In the genomic region with DNA sequence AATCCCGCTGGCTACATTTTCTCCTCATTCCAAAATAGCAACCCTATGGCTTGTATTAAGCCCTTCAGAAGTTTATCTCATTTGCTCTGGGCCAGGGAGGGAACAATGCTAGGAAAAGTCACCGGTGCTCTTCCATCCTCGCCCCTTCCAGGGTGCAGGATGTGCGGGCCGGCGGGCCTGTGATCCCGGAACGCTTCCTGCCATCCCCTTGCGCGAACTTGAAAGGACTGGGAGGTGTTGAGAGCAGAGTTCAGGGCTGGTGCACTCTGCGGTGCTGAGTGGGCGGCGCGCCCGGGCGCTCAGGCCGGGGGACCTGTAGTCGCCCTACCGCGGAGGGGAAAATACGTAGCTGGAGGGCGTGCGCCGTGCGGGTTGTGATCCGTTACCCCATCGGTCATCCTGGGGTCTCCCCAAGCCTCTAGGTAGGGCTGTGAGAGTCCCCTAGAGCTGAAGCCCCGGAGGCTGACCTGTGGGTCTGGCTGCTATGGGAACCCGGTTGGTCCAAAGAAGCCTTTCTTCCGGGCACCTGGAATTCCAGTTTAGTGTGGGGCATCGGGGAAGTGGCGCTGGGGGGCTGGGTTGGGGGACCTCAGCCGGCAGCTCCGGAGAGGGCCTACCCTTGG, we compare ENCODE assay signal across 8 cellular contexts. TPM values are rescaled to one million over a fixed set of nuclear protein-coding genes. Genes with fewer than 3 reads are reported as not detected.
DNase-seq lines count a peak whose midpoint lies in the region; ATAC-seq, FAIRE-seq and TF ChIP-seq lines count a peak whose summit lies in the region.

No MANE protein-coding gene starts in this region.

- peak overlapping the region; percentile 15; the same call in 1 of the 2 replicates for H3K4me3 ChIP-seq in AG09309 (ENCODE audit: control insufficient read depth, low read depth, low read length)
- no peak overlapping the region for H3K4me3 ChIP-seq in IMR-90 (ENCODE audit: insufficient read depth, low read depth, low read length)

- H2BK5ac ChIP-seq in IMR-90 (ENCODE audit: low read depth, low read length, poor library complexity, severe bottlenecking): no peak overlapping the region

- no peak for FAIRE-seq in RCC 7860 (lab: Jason Lieb, UNC)

- BruUV-seq in IMR-90 (replicated peaks; lab: Mats Ljungman, UMichigan): no TSS peak

- H4K20me1 ChIP-seq in IMR-90 (ENCODE audit: insufficient read depth, low read length): peaks cover 6% of the 10 kb centered on the region; the same call in 1 of the 2 replicates

- no peak overlapping the region for H4K5ac ChIP-seq in IMR-90 (ENCODE audit: low read depth, low read length)

- no peaks in the 10 kb centered on the region for H3K36me3 Mint-ChIP-seq in endothelial cell (ENCODE audit: low read depth, unreplicated experiment)
- H3K36me3 Mint-ChIP-seq in natural killer cell treated with Interleukin-12 subunit alpha and Interleukin-12 subunit beta and Interleukin-15 and Interleukin-18, amount 100 ng/mL, for 72 hours: peaks cover 4% of the 10 kb centered on the region

- TF ChIP-seq POLR2A in IMR-90 (IDR thresholded peaks at IDR 0.05; ENCODE audit: low read depth, low read length): no peak

- H3K9me1 ChIP-seq in IMR-90 (ENCODE audit: insufficient read depth, low read length): no peaks in the 10 kb centered on the region

- CTCF ChIA-PET in IMR-90 (lab: Yijun Ruan, JAX): interaction anchor here (1.2 kb wide), 1 partner anchor 15 kb away, joined by 4 read pairs; no protein-coding TSS in a partner anchor

- peaks cover 7% of the 10 kb centered on the region; the same call in 1 of the 2 replicates for H3K9me3 ChIP-seq in IMR-90 (ENCODE audit: control insufficient read depth, insufficient read depth, low read length)

- peak overlapping the region; percentile 88 for H3K4me3 Mint-ChIP-seq in endothelial cell (ENCODE audit: unreplicated experiment)
- H3K4me3 Mint-ChIP-seq in natural killer cell treated with Interleukin-12 subunit alpha and Interleukin-12 subunit beta and Interleukin-15 and Interleukin-18, amount 100 ng/mL, for 72 hours: peak overlapping the region; percentile 42

- no peak overlapping the region for H3K56ac ChIP-seq in IMR-90 (ENCODE audit: extremely low read depth, insufficient read depth, low read length)

- in situ Hi-C loops in IMR-90 (cut with MboI; ENCODE audit: low sequenced_read_pairs): no loop called here

- peaks cover 37% of the 10 kb centered on the region for H3K4me1 Mint-ChIP-seq in endothelial cell (ENCODE audit: unreplicated experiment)
- peaks cover 12 to 15% of the 10 kb centered on the region in 2 donors for H3K4me1 Mint-ChIP-seq in natural killer cell treated with Interleukin-12 subunit alpha and Interleukin-12 subunit beta and Interleukin-15 and Interleukin-18, amount 100 ng/mL, for 72 hours (ENCODE audit: low read depth in 2 of 2)

- no peak overlapping the region for H2BK120ac ChIP-seq in IMR-90 (ENCODE audit: low read depth, low read length)

- no peaks in the 10 kb centered on the region for H3K79me1 ChIP-seq in IMR-90 (ENCODE audit: low read depth in 1 of 2, low read length in 2 of 2)

- H3K27ac ChIP-seq in IMR-90 (ENCODE audit: insufficient read depth, low read length): no peak overlapping the region

- no peak overlapping the region for H4K8ac ChIP-seq in IMR-90 (ENCODE audit: low read depth in 2 of 2, low read length in 2 of 2)

- no peaks in the 10 kb centered on the region for H3K9me3 Mint-ChIP-seq in endothelial cell (ENCODE audit: unreplicated experiment)
- no peaks in the 10 kb centered on the region for H3K9me3 Mint-ChIP-seq in natural killer cell treated with Interleukin-12 subunit alpha and Interleukin-12 subunit beta and Interleukin-15 and Interleukin-18, amount 100 ng/mL, for 72 hours

- no peak overlapping the region for H3K14ac ChIP-seq in IMR-90 (replicated peaks; ENCODE audit: low read depth, low read length)

- H3K27me3 Mint-ChIP-seq in endothelial cell (ENCODE audit: unreplicated experiment): peaks cover 21% of the 10 kb centered on the region
- peaks cover 40 to 54% of the 10 kb centered on the region in 2 donors for H3K27me3 Mint-ChIP-seq in natural killer cell treated with Interleukin-12 subunit alpha and Interleukin-12 subunit beta and Interleukin-15 and Interleukin-18, amount 100 ng/mL, for 72 hours

- H3K23ac ChIP-seq in IMR-90 (ENCODE audit: low read depth, low read length): no peak overlapping the region

- H3K18ac ChIP-seq in IMR-90 (ENCODE audit: low read depth, low read length): no peak overlapping the region

- peaks cover 2% of the 10 kb centered on the region; the same call in 1 of the 2 replicates for H3K4me1 ChIP-seq in IMR-90 (ENCODE audit: control insufficient read depth, insufficient read depth, low read length)

- H3K27ac Mint-ChIP-seq in endothelial cell (ENCODE audit: unreplicated experiment): peak overlapping the region; percentile 85
- H3K27ac Mint-ChIP-seq in natural killer cell treated with Interleukin-12 subunit alpha and Interleukin-12 subunit beta and Interleukin-15 and Interleukin-18, amount 100 ng/mL, for 72 hours: no peak overlapping the region

- no peaks in the 10 kb centered on the region for H3K36me3 ChIP-seq in IMR-90 (ENCODE audit: control insufficient read depth, insufficient read depth, low read length)

- H3K27me3 ChIP-seq in IMR-90 (ENCODE audit: control insufficient read depth, insufficient read depth, low read length): peaks cover 75% of the 10 kb centered on the region

- H3K9ac ChIP-seq in IMR-90 (ENCODE audit: low read depth, low read length): no peak overlapping the region

- no peak overlapping the region for H2AFZ ChIP-seq in IMR-90 (replicated peaks; ENCODE audit: low read length, poor library complexity)

- dilution Hi-C loops in IMR-90 (cut with HindIII; ENCODE audit: low sequenced_read_pairs, unreplicated experiment): no loop called here

- DNase-seq in AG09309 (ENCODE audit: low read depth): no peak
- no peak for DNase-seq in IMR-90
- DNase-seq in endothelial cell (ENCODE audit: low spot score): peak; percentile 63
- no peak for DNase-seq in natural killer cell treated with Interleukin-12 subunit alpha and Interleukin-12 subunit beta and Interleukin-15 and Interleukin-18, amount 100 ng/mL, for 72 hours (ENCODE audit: low spot score)
- DNase-seq in globus pallidus (ENCODE audit: low spot score): no peak
- no peak for DNase-seq in RCC 7860 (ENCODE audit: low spot score)
- no peak for DNase-seq in stimulated activated CD4-positive, alpha-beta T cell treated with anti-CD3 and anti-CD28 coated beads, Interleukin-2, amount 100 ng/mL, for 48 hours

- no peak overlapping the region for H4K91ac ChIP-seq in IMR-90 (ENCODE audit: insufficient read depth, low read depth, low read length)

- no peak overlapping the region for H3K4ac ChIP-seq in IMR-90 (ENCODE audit: low read depth, low read length)

- no peak overlapping the region for H2AK5ac ChIP-seq in IMR-90 (ENCODE audit: low read depth, low read length)

- intact Hi-C loops in IMR-90 (cut with micrococcal nuclease): no loop called here

- TF ChIP-seq CTCF in AG09309 (IDR thresholded peaks at IDR 0.05; ENCODE audit: control insufficient read depth, insufficient read depth, low read depth, low read length, missing control alignments) (no peak), IMR-90 (conservative IDR thresholded peaks at IDR 0.05; ENCODE audit: low read depth, low read length) (no peak), endothelial cell (IDR thresholded peaks at IDR 0.05; ENCODE audit: unreplicated experiment) (no peak)

- H3K4me2 ChIP-seq in IMR-90 (ENCODE audit: low read depth, low read length): peak overlapping the region; percentile 10; the same call in 1 of the 2 replicates

- TF ChIP-seq RAD21 in IMR-90 (IDR thresholded peaks at IDR 0.05; ENCODE audit: low read length): no peak

- no peak overlapping the region for H2BK20ac ChIP-seq in IMR-90 (ENCODE audit: low read depth, low read length)

- POLR2A ChIA-PET in IMR-90 (lab: Charles Lee; ENCODE audit: unreplicated experiment): interaction anchor here (0.6 kb wide), 1 partner anchor 123 kb away, joined by 7 read pairs; no protein-coding TSS in a partner anchor

- H2AK9ac ChIP-seq in IMR-90 (replicated peaks; ENCODE audit: low read depth, low read length, poor library complexity): no peak overlapping the region

- no peak for ATAC-seq in IMR-90 (ENCODE audit: low read depth)
- no peak for ATAC-seq in natural killer cell treated with Interleukin-12 subunit alpha and Interleukin-12 subunit beta and Interleukin-15 and Interleukin-18, amount 100 ng/mL, for 72 hours
- ATAC-seq in GM21576 (IDR thresholded peaks at IDR 0.05; ENCODE audit: unreplicated experiment): no peak

- H2BK15ac ChIP-seq in IMR-90 (ENCODE audit: low read depth, low read length): no peak overlapping the region

- 15% methylated on average over 16 of the region's 34 CpGs; no CpG with 5 or more reads in 1 of the 2 experiments for WGBS in IMR-90 (ENCODE audit: extremely low coverage in 2 of 2, insufficient read length in 1 of 2), 2 experiments

TF ChIP-seq in IMR-90, 13 proteins besides CTCF, POLR2A, EP300 and RAD21:
- TF ChIP-seq MAFK (IDR thresholded peaks at IDR 0.05; ENCODE audit: low read depth, low read length) (no peak), RFX5 (IDR thresholded peaks at IDR 0.05; ENCODE audit: low read depth, low read length) (no peak), CEBPB (IDR thresholded peaks at IDR 0.05; ENCODE audit: low read depth, low read length) (no peak), BHLHE40 (IDR thresholded peaks at IDR 0.05; ENCODE audit: low read depth, low read length) (no peak)
- TF ChIP-seq, protein P1, sequence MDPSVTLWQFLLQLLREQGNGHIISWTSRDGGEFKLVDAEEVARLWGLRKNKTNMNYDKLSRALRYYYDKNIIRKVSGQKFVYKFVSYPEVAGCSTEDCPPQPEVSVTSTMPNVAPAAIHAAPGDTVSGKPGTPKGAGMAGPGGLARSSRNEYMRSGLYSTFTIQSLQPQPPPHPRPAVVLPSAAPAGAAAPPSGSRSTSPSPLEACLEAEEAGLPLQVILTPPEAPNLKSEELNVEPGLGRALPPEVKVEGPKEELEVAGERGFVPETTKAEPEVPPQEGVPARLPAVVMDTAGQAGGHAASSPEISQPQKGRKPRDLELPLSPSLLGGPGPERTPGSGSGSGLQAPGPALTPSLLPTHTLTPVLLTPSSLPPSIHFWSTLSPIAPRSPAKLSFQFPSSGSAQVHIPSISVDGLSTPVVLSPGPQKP (IDR thresholded peaks at IDR 0.05; ENCODE audit: borderline replicate concordance, low read depth, low read length): no peak
TF ChIP-seq in IMR-90: peak in this region for 0.

RNA-seq across cellular contexts. Expression of gene NR5A2, which starts 13.1 kb away (rescaled TPM):
- total RNA-seq in IMR-90 (2012; rRNA removed) (under 0.01 and 0.18 TPM in 2 replicates), endothelial cell (ENCODE audit: unreplicated experiment) (7.0 TPM)
- 0.03 TPM in 2 replicates for polyA plus RNA-seq in IMR-90 (2012; rRNA removed)
- not detected in 2 replicates for polyA plus RNA-seq in IMR-90 (2012; cell fraction: cytosol; rRNA removed)
- polyA plus RNA-seq in IMR-90 (2012; cell fraction: nucleus; rRNA removed; ENCODE audit: low replicate concordance): 0.01 TPM in 1 of 2 replicates, not detected in the other
- total RNA-seq in natural killer cell treated with Interleukin-12 subunit alpha and Interleukin-12 subunit beta and Interleukin-15 and Interleukin-18, amount 100 ng/mL, for 72 hours: under 1 TPM in 1 of 2 donors, not detected in 1; 0.11 TPM
